ENCODE assay signal across 28 cellular contexts in genomic region chr17:46790216-46790615, GRCh38. TPM values are rescaled to one million over a fixed set of nuclear protein-coding genes. Genes with fewer than 3 reads are reported as not detected.
DNase-seq lines count a peak whose midpoint lies in the region; FAIRE-seq and TF ChIP-seq lines count a peak whose summit lies in the region.
"Had no signal": no experiment of that assay in that cellular context is flagged by ENCODE, and none has a peak within 500 bp of the region (broad histone marks: within the 10 kb centered on the region; RNA-seq: fewer than 3 reads in every experiment).

No MANE protein-coding gene starts in this region.

- no peaks in the 10 kb centered on the region for H4K20me1 ChIP-seq in osteoblast (ENCODE audit: insufficient read depth, low read length)

- H3K36me3 ChIP-seq in H7 (replicated peaks; ENCODE audit: control insufficient read depth, insufficient read depth, low read length) (no peaks in the 10 kb centered on the region), osteoblast (ENCODE audit: insufficient read depth, low read length) (no peaks in the 10 kb centered on the region)
- H3K36me3 ChIP-seq: SJCRH30 had no signal

- TF ChIP-seq POLR2A in GM12891 (IDR thresholded peaks at IDR 0.05; ENCODE audit: low read depth, low read length), result no peak

- peak overlapping the region; percentile 93 for H3K27ac Mint-ChIP-seq in endothelial cell (ENCODE audit: unreplicated experiment)
- H3K27ac Mint-ChIP-seq: CD14-positive monocyte; CD8-positive, alpha-beta memory T cell; IgD-negative memory B cell had no signal

- no peak for TF ChIP-seq CTCF in VCaP (conservative IDR thresholded peaks at IDR 0.05)
- no peak for TF ChIP-seq CTCF in endothelial cell (IDR thresholded peaks at IDR 0.05; ENCODE audit: unreplicated experiment)
- TF ChIP-seq CTCF in osteoblast (IDR thresholded peaks at IDR 0.05; ENCODE audit: extremely low read depth, low read depth, low read length), result no peak
- no peak for TF ChIP-seq CTCF in foreskin fibroblast (IDR thresholded peaks at IDR 0.05; ENCODE audit: low read depth, low read length)

- H3K79me2 ChIP-seq in osteoblast (ENCODE audit: insufficient read depth, low read length), result no peaks in the 10 kb centered on the region

- H3K4me1 Mint-ChIP-seq in endothelial cell (ENCODE audit: unreplicated experiment), result peaks cover 30% of the 10 kb centered on the region
- H3K4me1 Mint-ChIP-seq: CD14-positive monocyte; CD8-positive, alpha-beta memory T cell had no signal

- H3K9me3 Mint-ChIP-seq in endothelial cell (ENCODE audit: unreplicated experiment), result no peaks in the 10 kb centered on the region

- H3K27me3 Mint-ChIP-seq in endothelial cell (ENCODE audit: unreplicated experiment), result peaks cover 8% of the 10 kb centered on the region

- H3K36me3 Mint-ChIP-seq in endothelial cell (ENCODE audit: low read depth, unreplicated experiment), result peaks cover 4% of the 10 kb centered on the region
- H3K36me3 Mint-ChIP-seq: CD14-positive monocyte, IgD-negative memory B cell had no signal

- peak overlapping the region; percentile 72 for H3K27ac ChIP-seq in VCaP
- H3K27ac ChIP-seq in osteoblast (ENCODE audit: low read depth, low read length), result no peak overlapping the region
- H3K27ac ChIP-seq: A549, HL-60, PC-9, SJCRH30 had no signal

- no peaks in the 10 kb centered on the region for H3K4me1 ChIP-seq in osteoblast (ENCODE audit: insufficient read depth, low read length)
- H3K4me1 ChIP-seq: SJCRH30 had no signal

- peak overlapping the region; percentile 81 for H2AFZ ChIP-seq in osteoblast (ENCODE audit: low read length)
- H2AFZ ChIP-seq: PC-9 had no signal

- no peak overlapping the region for H3K4me3 ChIP-seq in H7 (ENCODE audit: insufficient read depth, low read depth, low read length)
- no peak overlapping the region for H3K4me3 ChIP-seq in osteoblast (ENCODE audit: insufficient read depth, low read length)
- H3K4me3 ChIP-seq in foreskin fibroblast (ENCODE audit: low read depth in 1 of 2, low read length in 2 of 2), result no peak overlapping the region
- H3K4me3 ChIP-seq: A549, GM12878, PC-9, SJCRH30 had no signal

- FAIRE-seq in GM12891 (lab: Jason Lieb, UNC), result no peak
- FAIRE-seq: A549, GM12878, H54 had no signal

- H3K27me3 ChIP-seq in H7 (ENCODE audit: control insufficient read depth, insufficient read depth, low read length) (no peaks in the 10 kb centered on the region; the same call in 1 of the 2 replicates), osteoblast (ENCODE audit: insufficient read depth, low read length) (peaks cover 29% of the 10 kb centered on the region)

- H3K4me3 Mint-ChIP-seq in endothelial cell (ENCODE audit: unreplicated experiment), result peak overlapping the region; percentile 63
- H3K4me3 Mint-ChIP-seq: CD14-positive monocyte had no signal

- no peaks in the 10 kb centered on the region for H3K9me3 ChIP-seq in osteoblast (ENCODE audit: low read depth, low read length)
- H3K9me3 ChIP-seq: A549, SJCRH30 had no signal

- peak; percentile 69 for DNase-seq in H7
- no peak for DNase-seq in endothelial cell (ENCODE audit: low spot score)
- peak; percentile 59 for DNase-seq in osteoblast (ENCODE audit: insufficient read length, low spot score, missing footprints)
- no peak for DNase-seq in foreskin fibroblast
- no peak for DNase-seq in Ammon's horn (ENCODE audit: low spot score)
- no peak for DNase-seq in GM12891 (ENCODE audit: insufficient read length, low spot score)
- DNase-seq: AML-193; CD8-positive, alpha-beta memory T cell; DMS 273 treated with DMSO at 0.1 percent for 48 hours; DMS79; EL; GDM1; NCI-H1092 treated with DMSO at 0.1 percent for 48 hours; NCI-H1436; NCI-H187; NCI-H2081 treated with DMSO at 0.1 percent for 48 hours; NCI-H524; NCI-H82; NK-92 treated with Interleukin-12 subunit alpha and Interleukin-12 subunit beta, amount 100 ng/mL, for 24 hours; PC-9; SJCRH30 had no signal

- H3K4me2 ChIP-seq in osteoblast (ENCODE audit: insufficient read depth, low read length), result peak overlapping the region; percentile 67
- H3K4me2 ChIP-seq: A549, PC-9 had no signal

TF ChIP-seq in GM12891, 5 proteins besides CTCF, POLR2A, EP300 and RAD21:
- no peak for TF ChIP-seq PAX5 (IDR thresholded peaks at IDR 0.05; ENCODE audit: insufficient read depth, low read length, severe bottlenecking)
- no peak for TF ChIP-seq SPI1 (IDR thresholded peaks at IDR 0.05; ENCODE audit: low read depth, low read length)
- TF ChIP-seq TAF1 (IDR thresholded peaks at IDR 0.05; ENCODE audit: low read depth, low read length), result no peak
- TF ChIP-seq POLR2AphosphoS5 (IDR thresholded peaks at IDR 0.05; ENCODE audit: low read depth, low read length), result no peak
- TF ChIP-seq POU2F2 (IDR thresholded peaks at IDR 0.05; ENCODE audit: low read depth, low read length), result no peak

RNA-seq across cellular contexts. Expression of gene WNT3, which starts 28.3 kb away (rescaled TPM):
- 29.9 and 31.9 TPM in 2 replicates for total RNA-seq in H7 (2014; rRNA removed; shearing (Covaris generic))
- total RNA-seq in endothelial cell (ENCODE audit: unreplicated experiment), result 14.4 TPM
- total RNA-seq in osteoblast, result 0.88 and 1.1 TPM in 2 replicates
- 0.04 TPM for polyA plus RNA-seq in GM12891 (2012; ENCODE audit: low read depth, missing spikeins)
- total RNA-seq: CD8-positive, alpha-beta memory T cell; GM12878 had no signal
- polyA plus RNA-seq: CD14-positive monocyte; CD8-positive, alpha-beta memory T cell had no signal

Comparison
In these comparisons a context has a peak if more than half of its experiments do, and no peak if none do; other contexts are left out.
1. DNase-seq: peak in H7 (single experiment) and osteoblast (single experiment); none in endothelial cell (single experiment), foreskin fibroblast (0 of 2), Ammon's horn (single experiment) and GM12891 (single experiment).